14 cellular contexts compared by ENCODE assay signal in genomic region chr7:47661051-47661714, GRCh38.
DNase-seq lines count a peak whose midpoint lies in the region; ATAC-seq and TF ChIP-seq lines count a peak whose summit lies in the region.
"Had no signal": no experiment of that assay in that cellular context is flagged by ENCODE, and none has a peak within 500 bp of the region (broad histone marks: within the 10 kb centered on the region; RNA-seq: fewer than 3 reads in every experiment).

No MANE protein-coding gene starts in this region.

- no peak overlapping the region for H2BK120ac ChIP-seq in mesendoderm (ENCODE audit: low read depth, low read length)

- no peaks in the 10 kb centered on the region for H3K36me3 Mint-ChIP-seq in mesothelial cell of epicardium
- H3K36me3 Mint-ChIP-seq: activated naive CD8-positive, alpha-beta T cell had no signal

- H2BK15ac ChIP-seq in mesendoderm (replicated peaks; ENCODE audit: low read depth), result no peak overlapping the region

- H3K27ac ChIP-seq in mesendoderm (ENCODE audit: low read depth, low read length), result no peak overlapping the region

- WGBS in mesendoderm (ENCODE audit: extremely low coverage, insufficient coverage, low lambda C conversion rate), result no CpG with 5 or more reads among the region's 7 CpGs

- no peaks in the 10 kb centered on the region for H3K27me3 ChIP-seq in mesendoderm (ENCODE audit: insufficient read depth, low read length, poor library complexity)
- H3K27me3 ChIP-seq: MG63 had no signal

- H3K4ac ChIP-seq in mesendoderm (ENCODE audit: low read depth, low read length), result no peak overlapping the region

- H3K79me1 ChIP-seq in mesendoderm (ENCODE audit: low read length), result no peaks in the 10 kb centered on the region

- no peak overlapping the region for H3K56ac ChIP-seq in mesendoderm (ENCODE audit: low read length)

- no peak overlapping the region for H3K4me3 Mint-ChIP-seq in mesothelial cell of epicardium
- H3K4me3 Mint-ChIP-seq: activated naive CD8-positive, alpha-beta T cell; stimulated activated naive CD8-positive, alpha-beta T cell treated with anti-CD3 and anti-CD28 coated beads, Interleukin-15, Interleukin-2, amounts not matched to agents 100 ng/mL and 50 ng/mL, for 24 hours had no signal

- H3K4me1 ChIP-seq in mesendoderm (ENCODE audit: control insufficient read depth, low read depth, low read length), result no peaks in the 10 kb centered on the region

- peak; percentile 48 for DNase-seq in GM12865 (ENCODE audit: low read depth)
- no peak for DNase-seq in mesothelial cell of epicardium (ENCODE audit: low spot score in 2 of 2, unreplicated experiment in 2 of 2)
- DNase-seq in NCI-H2107 treated with DMSO at 0.1 percent for 48 hours (lab: John Stamatoyannopoulos, UW; ENCODE audit: unreplicated experiment), result no peak
- no peak for DNase-seq in effector CD4-positive, alpha-beta T cell
- DNase-seq in mesendoderm, result no peak
- DNase-seq: MG63; NCI-H446 treated with DMSO at 0.1 percent for 48 hours; SHP77 treated with DMSO at 0.1 percent for 48 hours; stimulated activated CD4-positive, alpha-beta T cell treated with anti-CD3 and anti-CD28 coated beads, Interleukin-4, amount 100 ng/mL, for 4 hours had no signal

- H3K4me1 Mint-ChIP-seq in mesothelial cell of epicardium, result peaks cover 27% of the 10 kb centered on the region

- no peaks in the 10 kb centered on the region for H3K79me2 ChIP-seq in mesendoderm (ENCODE audit: control insufficient read depth, insufficient read depth, low read length)

- TF ChIP-seq CTCF in GM12865 (IDR thresholded peaks at IDR 0.05; ENCODE audit: insufficient read depth, low read depth, low read length, missing control alignments) (no peak), mesothelial cell of epicardium (IDR thresholded peaks at IDR 0.05; ENCODE audit: unreplicated experiment) (no peak)

- H3K4me3 ChIP-seq in GM12865 (ENCODE audit: low read depth, low read length), result no peak overlapping the region
- no peak overlapping the region for H3K4me3 ChIP-seq in mesendoderm (ENCODE audit: low read length)
- H3K4me3 ChIP-seq: MG63 had no signal

- no peaks in the 10 kb centered on the region for H3K9me3 Mint-ChIP-seq in mesothelial cell of epicardium
- H3K9me3 Mint-ChIP-seq: stimulated activated naive CD8-positive, alpha-beta T cell treated with anti-CD3 and anti-CD28 coated beads, Interleukin-15, Interleukin-2, amounts not matched to agents 100 ng/mL and 50 ng/mL, for 24 hours had no signal

- ATAC-seq in GM19468 (IDR thresholded peaks at IDR 0.05; ENCODE audit: extremely low read depth, unreplicated experiment), result peak; percentile 58
- peak; percentile 68 for ATAC-seq in HG03039 (IDR thresholded peaks at IDR 0.05; ENCODE audit: unreplicated experiment)
- ATAC-seq in esophagus mucosa, result no peak

- no peak overlapping the region for H2BK5ac ChIP-seq in mesendoderm (ENCODE audit: low read length)

- H3K27me3 Mint-ChIP-seq in mesothelial cell of epicardium (ENCODE audit: low read depth), result no peaks in the 10 kb centered on the region
- H3K27me3 Mint-ChIP-seq: activated naive CD8-positive, alpha-beta T cell; stimulated activated naive CD8-positive, alpha-beta T cell treated with anti-CD3 and anti-CD28 coated beads, Interleukin-15, Interleukin-2, amounts not matched to agents 100 ng/mL and 50 ng/mL, for 24 hours had no signal

- H4K5ac ChIP-seq in mesendoderm (ENCODE audit: low read length), result no peak overlapping the region

- H3K9ac ChIP-seq in mesendoderm (ENCODE audit: low read length), result no peak overlapping the region

- no peaks in the 10 kb centered on the region for H3K36me3 ChIP-seq in mesendoderm (ENCODE audit: control insufficient read depth, insufficient read depth, low read length)
- H3K36me3 ChIP-seq: MG63 had no signal

- no peak overlapping the region for H3K4me2 ChIP-seq in mesendoderm (ENCODE audit: low read length)

- no peak overlapping the region for H2AK5ac ChIP-seq in mesendoderm (ENCODE audit: low read length)

- H3K23ac ChIP-seq in mesendoderm (ENCODE audit: low read length), result no peak overlapping the region

- peak overlapping the region; percentile 78 for H3K27ac Mint-ChIP-seq in mesothelial cell of epicardium
- H3K27ac Mint-ChIP-seq: activated naive CD8-positive, alpha-beta T cell; stimulated activated naive CD8-positive, alpha-beta T cell treated with anti-CD3 and anti-CD28 coated beads, Interleukin-15, Interleukin-2, amounts not matched to agents 100 ng/mL and 50 ng/mL, for 24 hours had no signal

- H4K8ac ChIP-seq in mesendoderm (ENCODE audit: low read depth, low read length), result no peak overlapping the region

- no peak overlapping the region for H3K18ac ChIP-seq in mesendoderm (ENCODE audit: low read length)
